ENCODE assay signal across 4 cellular contexts in genomic region chr12:121130866-121131373, GRCh38.
TF ChIP-seq lines count a peak whose summit lies in the region.

No MANE protein-coding gene starts in this region.

TF ChIP-seq in SK-N-SH, 30 proteins besides CTCF, POLR2A, EP300 and RAD21:
- TF ChIP-seq REST (IDR thresholded peaks at IDR 0.05; ENCODE audit: low read depth, low read length) (peak; percentile 45; the same call in 1 of the 2 replicates), NRF1 (IDR thresholded peaks at IDR 0.05; ENCODE audit: low read depth, low read length) (no peak)

TF ChIP-seq in SK-N-SH treated with all-trans-retinoic acid at 6 μM for 48 hours, 23 proteins besides CTCF, POLR2A, EP300 and RAD21:
- TF ChIP-seq GLIS3 (CRISPR knock-in tag; IDR thresholded peaks at IDR 0.05) (no peak), TCF4 (CRISPR knock-in tag; IDR thresholded peaks at IDR 0.05; ENCODE audit: borderline replicate concordance) (no peak), ZC3H10 (CRISPR knock-in tag; IDR thresholded peaks at IDR 0.05) (no peak)
TF ChIP-seq in SK-N-SH treated with all-trans-retinoic acid at 6 μM for 48 hours: peak in this region for 0.

TF ChIP-seq in Ishikawa, 13 proteins besides CTCF, POLR2A, EP300 and RAD21:
- TF ChIP-seq ZBTB7A (IDR thresholded peaks at IDR 0.05; ENCODE audit: low read depth) (no peak), CREB1 (IDR thresholded peaks at IDR 0.05; ENCODE audit: low read depth) (no peak), MAX (IDR thresholded peaks at IDR 0.05) (no peak), CEBPB (IDR thresholded peaks at IDR 0.05) (no peak), REST (IDR thresholded peaks at IDR 0.05; ENCODE audit: low read depth) (peak; percentile 42; the same call in 1 of the 2 replicates), FOXM1 (IDR thresholded peaks at IDR 0.05; ENCODE audit: borderline replicate concordance, low read depth) (no peak)

TF ChIP-seq in K562, 482 proteins besides CTCF, POLR2A, EP300 and RAD21:
- no peak for TF ChIP-seq ARHGAP35 (IDR thresholded peaks at IDR 0.05; ENCODE audit: partially characterized antibody)
- no peak for TF ChIP-seq MCM5 (IDR thresholded peaks at IDR 0.05; ENCODE audit: low read depth)
- no peak for TF ChIP-seq ZNF778 (CRISPR knock-in tag; IDR thresholded peaks at IDR 0.05)
- no peak for TF ChIP-seq THAP7 (CRISPR knock-in tag; IDR thresholded peaks at IDR 0.05)
- no peak for TF ChIP-seq ZNF280A (IDR thresholded peaks at IDR 0.05; ENCODE audit: low read depth, partially characterized antibody)
- TF ChIP-seq ZNF146 (CRISPR knock-in tag; IDR thresholded peaks at IDR 0.05; ENCODE audit: unreplicated experiment), result peak; percentile 62
- no peak for TF ChIP-seq HNRNPH1 (optimal IDR thresholded peaks at IDR 0.05; ENCODE audit: low read depth, low read length)
- TF ChIP-seq MLLT1 (IDR thresholded peaks at IDR 0.05), result 0 out of 4 replicates have a peak, but pooled peaks of 1 of the 2 experiments have one; percentile 37
